In the genomic region with DNA sequence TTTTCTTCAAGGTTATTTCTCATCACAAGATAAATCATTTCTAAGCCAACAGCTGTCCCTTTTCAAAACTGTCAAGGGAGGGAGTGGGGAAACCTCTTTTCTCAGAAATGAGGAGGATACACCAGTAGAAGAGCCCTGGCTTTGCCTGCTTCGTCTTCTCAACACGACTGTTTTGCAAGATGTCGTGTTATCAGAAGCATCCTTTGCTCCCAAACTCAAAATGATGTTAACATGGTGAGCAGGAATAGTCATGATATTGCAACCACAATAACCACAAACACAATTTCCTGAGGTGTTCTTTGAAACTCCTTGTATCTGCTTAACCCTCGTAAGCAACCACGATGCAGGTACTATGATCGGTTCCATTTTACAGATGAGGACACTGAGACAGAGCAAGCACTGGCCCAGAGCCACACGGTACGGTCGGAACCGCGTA, we compare ENCODE assay signal across 15 cellular contexts.
DNase-seq lines count a peak whose midpoint lies in the region; ATAC-seq, FAIRE-seq and TF ChIP-seq lines count a peak whose summit lies in the region.
"Had no signal": no experiment of that assay in that cellular context is flagged by ENCODE, and none has a peak within 500 bp of the region (broad histone marks: within the 10 kb centered on the region; RNA-seq: fewer than 3 reads in every experiment).

No MANE protein-coding gene starts in this region.

- H3K79me2 ChIP-seq in HepG2 (ENCODE audit: insufficient read depth, low read length), result no peaks in the 10 kb centered on the region
- H3K79me2 ChIP-seq in astrocyte (ENCODE audit: insufficient read depth, low read length), result no peaks in the 10 kb centered on the region

- H3K4me1 ChIP-seq in HepG2 (ENCODE audit: insufficient read depth, low read length) (no peaks in the 10 kb centered on the region; the same call in 1 of the 2 replicates), right lobe of liver (no peaks in the 10 kb centered on the region), astrocyte (ENCODE audit: insufficient read depth, low read length) (peaks cover 10% of the 10 kb centered on the region), mesodermal cell (ENCODE audit: control insufficient read depth, insufficient read depth, low read length, poor library complexity, severe bottlenecking) (peaks cover 14% of the 10 kb centered on the region)

- H3K27ac Mint-ChIP-seq in astrocyte (ENCODE audit: unreplicated experiment), result no peak overlapping the region

- DNase-seq in HepG2 (ENCODE audit: low spot score) (no peak), right lobe of liver (no peak), astrocyte (ENCODE audit: low read depth) (peak; percentile 31), NCI-H446 (lab: John Stamatoyannopoulos, UW) (no peak), posterior cingulate gyrus (no peak), NCI-H146 (lab: John Stamatoyannopoulos, UW) (no peak), NCI-H748 treated with DMSO at 0.1 percent for 48 hours (lab: John Stamatoyannopoulos, UW) (no peak)
- DNase-seq: activated CD4-positive, alpha-beta T cell treated with anti-CD3 and anti-CD28 coated beads for 4 hours; NCI-H345; SHP77; stimulated activated CD4-positive, alpha-beta T cell treated with anti-CD3 and anti-CD28 coated beads, Interleukin-4, amount 100 ng/mL, for 1 hour had no signal

- H3K4me3 Mint-ChIP-seq in astrocyte (ENCODE audit: unreplicated experiment), result no peak overlapping the region

- H3K4me1 Mint-ChIP-seq in astrocyte (ENCODE audit: low read depth, unreplicated experiment), result peaks cover 11% of the 10 kb centered on the region

- in situ Hi-C loops in HepG2 (cut with HindIII; ENCODE audit: extremely low pct_ligation_motif_present, low pct_unique_long_range_greater_than_20kb), result no loop called here

- peaks cover 5% of the 10 kb centered on the region for H3K36me3 Mint-ChIP-seq in astrocyte (ENCODE audit: low read depth, unreplicated experiment)

- H3K4me3 ChIP-seq in HepG2 (replicated peaks in 1 of 3; ENCODE audit: insufficient read depth in 1 of 3, low read depth in 2 of 3, low read length in 3 of 3), result no peak overlapping the region
- H3K4me3 ChIP-seq in right lobe of liver, result no peak overlapping the region
- no peak overlapping the region for H3K4me3 ChIP-seq in astrocyte (ENCODE audit: insufficient read depth, low read depth, low read length)
- no peak overlapping the region for H3K4me3 ChIP-seq in mesodermal cell (ENCODE audit: extremely low read depth, insufficient read depth, low read length, poor library complexity, severe bottlenecking)

- no peaks in the 10 kb centered on the region for H3K9me3 ChIP-seq in HepG2 (ENCODE audit: low read length)
- H3K9me3 ChIP-seq in right lobe of liver, result no peaks in the 10 kb centered on the region
- no peaks in the 10 kb centered on the region for H3K9me3 ChIP-seq in astrocyte (ENCODE audit: insufficient read depth, low read depth, low read length)
- no peaks in the 10 kb centered on the region for H3K9me3 ChIP-seq in mesodermal cell (ENCODE audit: control insufficient read depth, low read length)
- H3K9me3 ChIP-seq: neutrophil had no signal

- no TSS peak for BruUV-seq in HepG2 (replicated peaks; lab: Mats Ljungman, UMichigan)

- TF ChIP-seq POLR2A in HepG2 (IDR thresholded peaks at IDR 0.05; ENCODE audit: insufficient read depth in 1 of 2, low read depth in 2 of 2, low read length in 2 of 2) (no peak), right lobe of liver (IDR thresholded peaks at IDR 0.05) (no peak)

- H4K20me1 ChIP-seq in HepG2 (ENCODE audit: insufficient read depth, low read length) (0 out of 2 replicates have a peak, but pooled peaks cover 3% of the 10 kb centered on the region), astrocyte (ENCODE audit: insufficient read depth, low read length) (no peaks in the 10 kb centered on the region)

- TF ChIP-seq RAD21 in HepG2 (CRISPR knock-in tag; IDR thresholded peaks at IDR 0.05), result no peak

- H2AFZ ChIP-seq in HepG2 (ENCODE audit: low read length), result no peak overlapping the region
- no peak overlapping the region for H2AFZ ChIP-seq in astrocyte (ENCODE audit: low read depth, low read length)

- POLR2A ChIA-PET in HepG2 (lab: Yijun Ruan, JAX), result no interaction called here

- CTCF ChIA-PET in HepG2 (lab: Yijun Ruan, JAX; ENCODE audit: low intra/inter-chr PET ratio, low total read pairs), result no interaction called here

- intact Hi-C loops in HepG2 (cut with micrococcal nuclease; ENCODE audit: unreplicated experiment) (no loop called here), right lobe of liver (cut with DNase I) (loop anchor here in 1 of 2 donors (10.0 kb wide), 1 partner anchor 115 kb away; a partner anchor contains a TSS), posterior cingulate gyrus (cut with DNase I) (no loop called here)

- H3K27me3 Mint-ChIP-seq in astrocyte (ENCODE audit: low read depth, unreplicated experiment), result peaks cover 2% of the 10 kb centered on the region

- ATAC-seq in HepG2, result no peak
- no peak for ATAC-seq in right lobe of liver

- TF ChIP-seq EP300 in HepG2 (IDR thresholded peaks at IDR 0.05; ENCODE audit: low read depth in 2 of 2, low read length in 2 of 2) (no peak), HepG2 (CRISPR knock-in tag; IDR thresholded peaks at IDR 0.05; ENCODE audit: borderline replicate concordance) (no peak)

- H3K4me2 ChIP-seq in HepG2 (ENCODE audit: low read depth, low read length), result no peak overlapping the region
- peak overlapping the region; percentile 33 for H3K4me2 ChIP-seq in astrocyte (ENCODE audit: low read length)

- H3K27ac ChIP-seq in HepG2 (ENCODE audit: extremely low read length, insufficient read depth, low read length), result no peak overlapping the region
- no peak overlapping the region for H3K27ac ChIP-seq in right lobe of liver
- H3K27ac ChIP-seq in astrocyte (ENCODE audit: low read depth, low read length), result no peak overlapping the region
- H3K27ac ChIP-seq in mesodermal cell (ENCODE audit: low read depth, low read length, severe bottlenecking), result peak overlapping the region; percentile 69
- H3K27ac ChIP-seq: C4-2B, neutrophil had no signal

- H3K36me3 ChIP-seq in HepG2 (replicated peaks in 1 of 2; ENCODE audit: control insufficient read depth in 1 of 2, insufficient read depth in 2 of 2, low read length in 2 of 2) (peaks cover 10 to 16% of the 10 kb centered on the region in 2 experiments), right lobe of liver (no peaks in the 10 kb centered on the region), astrocyte (ENCODE audit: insufficient read depth, low read length) (no peaks in the 10 kb centered on the region), mesodermal cell (ENCODE audit: control insufficient read depth, insufficient read depth, low read length) (no peaks in the 10 kb centered on the region)
- H3K36me3 ChIP-seq: neutrophil had no signal

- H3K9ac ChIP-seq in HepG2 (ENCODE audit: insufficient read depth, low read depth, low read length), result no peak overlapping the region
- no peak overlapping the region for H3K9ac ChIP-seq in astrocyte (ENCODE audit: low read length)

- WGBS in HepG2 (ENCODE audit: low lambda C conversion rate), result 97% methylated on average over 11 of the region's 11 CpGs
- WGBS in right lobe of liver (ENCODE audit: insufficient coverage, low coverage, low lambda C conversion rate, missing lambda C conversion rate), result 47% methylated on average over 3 of the region's 11 CpGs
- 97% methylated on average over 10 to 11 of the region's 11 CpGs for WGBS in mesodermal cell (ENCODE audit: insufficient coverage in 2 of 2), 2 experiments

- H3K27me3 ChIP-seq in HepG2 (ENCODE audit: control insufficient read depth in 1 of 2, insufficient read depth in 2 of 2, low read length in 2 of 2) (no peaks in the 10 kb centered on the region), right lobe of liver (no peaks in the 10 kb centered on the region), astrocyte (ENCODE audit: insufficient read depth, low read length) (no peaks in the 10 kb centered on the region)
- H3K27me3 ChIP-seq: neutrophil had no signal

- H3K9me3 Mint-ChIP-seq in astrocyte (ENCODE audit: unreplicated experiment), result no peaks in the 10 kb centered on the region

- TF ChIP-seq CTCF in HepG2 (CRISPR knock-in tag; IDR thresholded peaks at IDR 0.05), result no peak
- TF ChIP-seq CTCF in right lobe of liver (IDR thresholded peaks at IDR 0.05), result no peak
- no peak for TF ChIP-seq CTCF in astrocyte (IDR thresholded peaks at IDR 0.05; ENCODE audit: insufficient read depth, low read depth, low read length)

- no peak for FAIRE-seq in HepG2 (lab: Jason Lieb, UNC)
- no peak for FAIRE-seq in astrocyte (lab: Jason Lieb, UNC)
- FAIRE-seq: keratinocyte had no signal

TF ChIP-seq in HepG2, 621 proteins besides CTCF, POLR2A, EP300 and RAD21:
- TF ChIP-seq ZNF143 (CRISPR knock-in tag; IDR thresholded peaks at IDR 0.05), result no peak
- TF ChIP-seq ZNF629 (CRISPR knock-in tag; conservative IDR thresholded peaks at IDR 0.05), result peak; percentile 66
- no peak for TF ChIP-seq KLF12 (CRISPR knock-in tag; IDR thresholded peaks at IDR 0.05; ENCODE audit: borderline replicate concordance)
- no peak for TF ChIP-seq MEIS1 (CRISPR knock-in tag; IDR thresholded peaks at IDR 0.05; ENCODE audit: borderline replicate concordance)
- TF ChIP-seq ZSCAN21 (CRISPR knock-in tag; IDR thresholded peaks at IDR 0.05; ENCODE audit: borderline replicate concordance), result no peak
